Comparison of ENCODE assay signal across 8 cellular contexts in genomic region chr14:74492413-74493342, GRCh38. TPM values are rescaled to one million over a fixed set of nuclear protein-coding genes. Genes with fewer than 3 reads are reported as not detected.
A peak's percentile ranks its signal among the peaks of the same experiment; 100 is the strongest.
DNase-seq lines count a peak whose midpoint lies in the region; ATAC-seq and TF ChIP-seq lines count a peak whose summit lies in the region.

NPC2 (minus strand) TSS chr14:74493305; CDS start chr14:74493274, 31 bp downstream.

- peaks cover 8% of the 10 kb centered on the region for H3K36me3 ChIP-seq in right atrium auricular region

- H3K27me3 Mint-ChIP-seq in activated naive CD4-positive, alpha-beta T cell treated with anti-CD3 and anti-CD28 coated beads, Interleukin-2, amount 10 ng/mL, durations not matched to agents 7 days and 5 days, result peaks cover 10% of the 10 kb centered on the region
- no peaks in the 10 kb centered on the region for H3K27me3 Mint-ChIP-seq in activated T-helper 17 cell treated with anti-CD3 and anti-CD28 coated beads, Interleukin-2, amount 50 U/mL, for 72 hours

- no peak within 1 kb of the TSS for H3K4me3 Mint-ChIP-seq in activated naive CD4-positive, alpha-beta T cell treated with anti-CD3 and anti-CD28 coated beads, Interleukin-2, amount 10 ng/mL, durations not matched to agents 7 days and 5 days
- no peak within 1 kb of the TSS for H3K4me3 Mint-ChIP-seq in activated T-helper 17 cell treated with anti-CD3 and anti-CD28 coated beads, Interleukin-2, amount 50 U/mL, for 72 hours

- no peaks in the 10 kb centered on the region for H3K27me3 ChIP-seq in right atrium auricular region

- intact Hi-C loops in sciatic nerve (cut with DNase I), result no loop called here

- peaks cover 10% of the 10 kb centered on the region for H3K36me3 Mint-ChIP-seq in activated naive CD4-positive, alpha-beta T cell treated with anti-CD3 and anti-CD28 coated beads, Interleukin-2, amount 10 ng/mL, durations not matched to agents 7 days and 5 days
- H3K36me3 Mint-ChIP-seq in activated T-helper 17 cell treated with anti-CD3 and anti-CD28 coated beads, Interleukin-2, amount 50 U/mL, for 72 hours (ENCODE audit: low read depth), result peaks cover 13% of the 10 kb centered on the region

- CTCF ChIA-PET in activated naive CD4-positive, alpha-beta T cell treated with anti-CD3 and anti-CD28 coated beads, Interleukin-2, amount 10 ng/mL, durations not matched to agents 7 days and 5 days (lab: Charles Lee), result interaction anchor here (1.3 kb wide), 1 partner anchor 32 kb away, joined by 5 read pairs; no protein-coding TSS in a partner anchor

- H3K4me3 ChIP-seq in right atrium auricular region, result peak within 1 kb of the TSS; percentile 73 to 78

- peak within 1 kb of the TSS; percentile 90 for H3K27ac Mint-ChIP-seq in activated naive CD4-positive, alpha-beta T cell treated with anti-CD3 and anti-CD28 coated beads, Interleukin-2, amount 10 ng/mL, durations not matched to agents 7 days and 5 days
- H3K27ac Mint-ChIP-seq in activated T-helper 17 cell treated with anti-CD3 and anti-CD28 coated beads, Interleukin-2, amount 50 U/mL, for 72 hours, result peak within 1 kb of the TSS; percentile 90

- peaks cover 28% of the 10 kb centered on the region for H3K4me1 Mint-ChIP-seq in activated naive CD4-positive, alpha-beta T cell treated with anti-CD3 and anti-CD28 coated beads, Interleukin-2, amount 10 ng/mL, durations not matched to agents 7 days and 5 days
- H3K4me1 Mint-ChIP-seq in activated T-helper 17 cell treated with anti-CD3 and anti-CD28 coated beads, Interleukin-2, amount 50 U/mL, for 72 hours, result peaks cover 9% of the 10 kb centered on the region

- no peak for TF ChIP-seq CTCF in right atrium auricular region (IDR thresholded peaks at IDR 0.05)

- DNase-seq in activated naive CD4-positive, alpha-beta T cell treated with anti-CD3 and anti-CD28 coated beads, Interleukin-2, amount 10 ng/mL, durations not matched to agents 7 days and 5 days, result no peak
- no peak for DNase-seq in activated naive CD4-positive, alpha-beta T cell treated with Interleukin-2 at 50 U/mL for 16 hours
- no peak for DNase-seq in right atrium auricular region (ENCODE audit: low spot score)
- no peak for DNase-seq in sciatic nerve (ENCODE audit: low spot score)
- no peak for DNase-seq in middle frontal gyrus (ENCODE audit: extremely low spot score, low spot score)

- peaks cover 0 to 55% of the 10 kb centered on the region in 2 donors for H3K4me1 ChIP-seq in right atrium auricular region

- H3K27ac ChIP-seq in right atrium auricular region, result peak within 1 kb of the TSS; percentile 96

- no peaks in the 10 kb centered on the region for H3K9me3 Mint-ChIP-seq in activated naive CD4-positive, alpha-beta T cell treated with anti-CD3 and anti-CD28 coated beads, Interleukin-2, amount 10 ng/mL, durations not matched to agents 7 days and 5 days
- no peaks in the 10 kb centered on the region for H3K9me3 Mint-ChIP-seq in activated T-helper 17 cell treated with anti-CD3 and anti-CD28 coated beads, Interleukin-2, amount 50 U/mL, for 72 hours

- peak; percentile 10 for ATAC-seq in HG03354 (IDR thresholded peaks at IDR 0.05; ENCODE audit: poor library complexity, severe bottlenecking, unreplicated experiment)
- ATAC-seq in activated T-helper 17 cell treated with anti-CD3 and anti-CD28 coated beads, Interleukin-2, amount 50 U/mL, for 72 hours (replicated peaks), result peak; percentile 0
- peak; percentile 41 for ATAC-seq in sciatic nerve
- ATAC-seq in HG03521 (IDR thresholded peaks at IDR 0.05; ENCODE audit: unreplicated experiment), result no peak

- no peaks in the 10 kb centered on the region for H3K9me3 ChIP-seq in right atrium auricular region

RNA-seq across cellular contexts. Expression of gene NPC2, which starts in this region (rescaled TPM):
- total RNA-seq in activated T-helper 17 cell treated with anti-CD3 and anti-CD28 coated beads, Interleukin-2, amount 50 U/mL, for 72 hours, result 10 to 100 TPM; 34.1 to 37.2 TPM
- total RNA-seq in right atrium auricular region (100 to 1,000 TPM; 194 to 242 TPM), sciatic nerve (258 TPM)
